In the genomic region with DNA sequence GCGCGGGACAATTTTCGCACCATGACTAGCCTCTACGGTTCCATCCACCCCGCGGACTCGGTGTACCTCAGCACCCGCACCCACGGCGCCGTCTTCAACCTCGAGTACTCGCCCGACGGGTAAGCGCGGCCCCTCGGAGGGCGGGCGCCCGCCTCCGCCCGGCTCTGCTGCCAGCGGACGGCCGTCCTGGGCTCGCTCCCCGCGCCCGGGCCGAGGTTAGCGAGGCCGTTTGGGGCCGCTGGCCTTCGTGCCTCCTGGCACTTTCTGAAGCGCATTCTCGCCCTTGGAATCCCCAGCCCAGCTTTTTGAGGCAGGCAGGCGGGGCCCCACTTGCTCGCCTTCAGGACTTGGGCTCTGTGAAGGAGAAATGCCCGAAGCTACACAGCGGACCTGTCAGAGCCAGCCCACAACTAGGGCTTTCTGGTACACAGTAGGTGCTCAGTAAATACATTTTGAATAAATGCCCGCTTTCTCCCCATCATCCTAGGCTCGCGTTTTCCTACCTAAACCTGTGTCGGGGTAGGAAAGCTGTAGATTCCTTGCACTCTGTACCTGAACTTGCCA, we compare ENCODE assay signal across 9 cellular contexts. TPM values are rescaled to one million over a fixed set of nuclear protein-coding genes. Genes with fewer than 3 reads are reported as not detected.
DNase-seq lines count a peak whose midpoint lies in the region; ATAC-seq, FAIRE-seq and TF ChIP-seq lines count a peak whose summit lies in the region.
"Had no signal": no experiment of that assay in that cellular context is flagged by ENCODE, and none has a peak within 500 bp of the region (broad histone marks: within the 10 kb centered on the region; RNA-seq: fewer than 3 reads in every experiment).

No MANE protein-coding gene starts in this region.

- peak overlapping the region; percentile 93 for H3K4me2 ChIP-seq in OCI-LY1 (ENCODE audit: low read length)
- H3K4me2 ChIP-seq in K562 (ENCODE audit: insufficient read depth, low read length) = peak overlapping the region; percentile 99

- no peaks in the 10 kb centered on the region for H3K9me3 ChIP-seq in OCI-LY1 (ENCODE audit: low read length)
- H3K9me3 ChIP-seq in K562 (replicated peaks; ENCODE audit: control insufficient read depth, insufficient read depth, low read depth, low read length) = no peaks in the 10 kb centered on the region

- H3F3A ChIP-seq in OCI-LY1 (ENCODE audit: insufficient read depth, low read length) = no peaks in the 10 kb centered on the region

- H2AFZ ChIP-seq in OCI-LY1 (ENCODE audit: low read length) (no peak overlapping the region), K562 (ENCODE audit: low read depth, low read length) (peak overlapping the region; percentile 99)

- ATAC-seq in HG02798 (IDR thresholded peaks at IDR 0.05; ENCODE audit: poor library complexity, unreplicated experiment) (peak; percentile 41), K562 (peak; percentile 68)

- H3K9me1 ChIP-seq in K562 (ENCODE audit: control insufficient read depth, insufficient read depth, low read length) = no peaks in the 10 kb centered on the region

- H3K79me2 ChIP-seq in OCI-LY1 (ENCODE audit: insufficient read depth, low read length) (peaks cover 32% of the 10 kb centered on the region), K562 (ENCODE audit: control insufficient read depth, insufficient read depth, low read length) (peaks cover 69% of the 10 kb centered on the region)

- no peak for TF ChIP-seq RAD21 in K562 (CRISPR knock-in tag; conservative IDR thresholded peaks at IDR 0.05 in 1 of 2, IDR thresholded peaks at IDR 0.05 in 1 of 2)

- H3K27ac ChIP-seq in OCI-LY1 (ENCODE audit: low read depth, low read length, poor library complexity, severe bottlenecking) (peak overlapping the region; percentile 16), K562 (ENCODE audit: extremely low read depth, low read depth, low read length) (peak overlapping the region; percentile 85)

- H3K9me2 ChIP-seq in OCI-LY1 (ENCODE audit: low read depth, low read length) = no peaks in the 10 kb centered on the region

- CTCF ChIA-PET in K562 (lab: Yijun Ruan, JAX; ENCODE audit: low intra/inter-chr PET ratio) = interaction anchor here (0.6 kb wide), 1 partner anchor 33 kb away, joined by 3 read pairs; no protein-coding TSS in a partner anchor

- DNase-seq in DMS 273 (lab: John Stamatoyannopoulos, UW; ENCODE audit: unreplicated experiment) (peak; percentile 69), DMS 273 treated with DMSO at 0.1 percent for 48 hours (lab: John Stamatoyannopoulos, UW) (no peak), K562 (ENCODE audit: extremely low read depth in 1 of 4, low spot score in 3 of 4) (peak; percentile 42 to 52 (median 44)), kidney epithelial cell (ENCODE audit: low read depth) (no peak), dedifferentiated amniotic fluid mesenchymal stem cell (ENCODE audit: extremely low spot score) (no peak)
- peak; percentile 14 to 26 for DNase-seq in stimulated activated CD4-positive, alpha-beta T cell treated with anti-CD3 and anti-CD28 coated beads, Interleukin-4, amount 100 ng/mL, for 48 hours (ENCODE audit: low read depth in 2 of 2)

- 2% methylated on average over 38 of the region's 45 CpGs for WGBS in K562 (ENCODE audit: insufficient coverage, low coverage, missing lambda C conversion rate)

- in situ Hi-C loops in K562 (cut with MboI) = no loop called here

- no peak for TF ChIP-seq EP300 in K562 (IDR thresholded peaks at IDR 0.05; ENCODE audit: low read length)

- BruUV-seq in K562 (replicated peaks; lab: Mats Ljungman, UMichigan) = no TSS peak

- peaks cover 11% of the 10 kb centered on the region; the same call in 1 of the 2 replicates for H3K36me3 ChIP-seq in OCI-LY1 (ENCODE audit: insufficient read depth, low read length)
- H3K36me3 ChIP-seq in K562 (ENCODE audit: control insufficient read depth, insufficient read depth, low read length) = peaks cover 15% of the 10 kb centered on the region; the same call in 1 of the 3 replicates
- no peaks in the 10 kb centered on the region for H3K36me3 ChIP-seq in kidney epithelial cell (ENCODE audit: control insufficient read depth, insufficient read depth, low read length)

- TF ChIP-seq POLR2A in K562 (conservative IDR thresholded peaks at IDR 0.05) = no peak

- POLR2A ChIA-PET in K562 (lab: Yijun Ruan, JAX) = interaction anchor here (0.5 to 2.0 kb wide), 9 partner anchors 8 to 209 kb away, joined by 3 to 14 read pairs (median 3); a partner anchor contains a TSS

- peaks cover 24% of the 10 kb centered on the region for H3K4me1 ChIP-seq in OCI-LY1 (ENCODE audit: insufficient read depth, low read length, severe bottlenecking)
- H3K4me1 ChIP-seq in K562 (replicated peaks in 1 of 2; ENCODE audit: control insufficient read depth in 2 of 2, insufficient read depth in 2 of 2, low read length in 2 of 2) = peaks cover 8 to 17% of the 10 kb centered on the region in 2 experiments; a peak in 4 of 5 replicates

- H3K9ac ChIP-seq in OCI-LY1 (ENCODE audit: low read length) (peak overlapping the region; percentile 80), K562 (ENCODE audit: insufficient read depth in 1 of 2, low read depth in 2 of 2, low read length in 2 of 2) (peak overlapping the region; percentile 93 to 99)

- H3K27me3 ChIP-seq in OCI-LY1 (ENCODE audit: insufficient read depth, low read length) (no peaks in the 10 kb centered on the region), K562 (ENCODE audit: control insufficient read depth in 2 of 2, insufficient read depth in 2 of 2, low read length in 2 of 2) (no peaks in the 10 kb centered on the region), kidney epithelial cell (ENCODE audit: control insufficient read depth, insufficient read depth, low read length) (no peaks in the 10 kb centered on the region)

- TF ChIP-seq CTCF in OCI-LY1 (IDR thresholded peaks at IDR 0.05; ENCODE audit: low read length) = no peak
- no peak for TF ChIP-seq CTCF in K562 (IDR thresholded peaks at IDR 0.05 in 2 of 3, conservative IDR thresholded peaks at IDR 0.05 in 1 of 3; ENCODE audit: insufficient read depth in 2 of 3, low read depth in 1 of 3, low read length in 3 of 3)
- TF ChIP-seq CTCF in kidney epithelial cell (IDR thresholded peaks at IDR 0.05; ENCODE audit: insufficient read depth, low read length, poor library complexity, severe bottlenecking) = no peak

- FAIRE-seq in K562 (lab: Jason Lieb, UNC) = no peak
- FAIRE-seq: A204.1 had no signal

- peak overlapping the region; percentile 81 for H3K4me3 ChIP-seq in OCI-LY1 (ENCODE audit: low read depth, low read length, poor library complexity, severe bottlenecking)
- peak overlapping the region; percentile 92 for H3K4me3 ChIP-seq in K562
- peak overlapping the region; percentile 88 for H3K4me3 ChIP-seq in kidney epithelial cell (ENCODE audit: low read depth, low read length)

- no peaks in the 10 kb centered on the region for H4K20me1 ChIP-seq in OCI-LY1 (ENCODE audit: insufficient read depth, low read length)
- 0 out of 2 replicates have a peak, but pooled peaks cover 5% of the 10 kb centered on the region for H4K20me1 ChIP-seq in K562 (replicated peaks; ENCODE audit: control insufficient read depth, insufficient read depth, low read length)

- intact Hi-C loops in K562 (cut with micrococcal nuclease) = loop anchor here (5.0 kb wide), 2 partner anchors 41 to 101 kb away; a partner anchor contains a TSS

RNA-seq across cellular contexts. Expression of a gene that starts 0.8 kb away (rescaled TPM):
- 24.3 and 38.6 TPM in 2 replicates for total RNA-seq in K562 (2011; cell fraction: chromatin; rRNA removed; ENCODE audit: low replicate concordance)
- 17.5 and 24.1 TPM in 2 replicates for total RNA-seq in K562 (2011; cell fraction: nucleolus; rRNA removed)
- 29.1 and 45.7 TPM in 2 replicates for total RNA-seq in K562 (2011; cell fraction: nucleoplasm; rRNA removed)
- total RNA-seq in K562 (2014; rRNA removed) (9.4 and 12.5 TPM in 2 replicates), K562 (2014; rRNA removed; fragmentation: Illumina TruSeq; extraction: Trizol) (18.8 and 21.0 TPM in 2 replicates), K562 (2015; rRNA removed; fragmentation: Illumina TruSeq; extraction: Trizol) (16.5 and 16.9 TPM in 2 replicates), K562 (2021) (21.1 and 21.4 TPM in 2 replicates), kidney epithelial cell (20.7 and 21.6 TPM in 2 replicates)
- polyA plus RNA-seq in K562 (2011; rRNA removed) (40.1 and 52.5 TPM in 2 replicates), K562 (2014; fragmentation: Illumina TruSeq; extraction: Trizol) (19.6 and 20.4 TPM in 2 replicates), K562 (2014; fragmentation: Nextera tagmentation; extraction: Ambion mirVana) (1 to 10 TPM; 6.8 to 7.4 TPM), K562 (2014; rRNA removed) (12.5 and 18.9 TPM in 2 replicates)
- 15.5 and 24.1 TPM in 2 replicates for polyA plus RNA-seq in K562 (2011; cell fraction: cytosol; rRNA removed)
- 22.8 and 31.0 TPM in 2 replicates for polyA plus RNA-seq in K562 (2011; cell fraction: nucleus; rRNA removed)
- polyA plus RNA-seq in K562 (2012) = 16.4 and 18.8 TPM in 2 replicates
- 81.9 and 89.5 TPM in 2 replicates for polyA minus RNA-seq in K562 (2011; rRNA and poly(A)+ RNA removed)
- polyA minus RNA-seq in K562 (2011; cell fraction: cytosol; rRNA and poly(A)+ RNA removed) = 22.8 and 24.7 TPM in 2 replicates
- 18.2 and 30.4 TPM in 2 replicates for polyA minus RNA-seq in K562 (2011; cell fraction: nucleus; rRNA and poly(A)+ RNA removed)

RNA-seq across cellular contexts. Expression of a gene that starts 16.5 kb away (rescaled TPM):
- 91.8 and 156 TPM in 2 replicates for total RNA-seq in K562 (2011; cell fraction: chromatin; rRNA removed; ENCODE audit: low replicate concordance)
- 73.7 and 92.2 TPM in 2 replicates for total RNA-seq in K562 (2011; cell fraction: nucleolus; rRNA removed)
- 73.4 and 120 TPM in 2 replicates for total RNA-seq in K562 (2011; cell fraction: nucleoplasm; rRNA removed)
- total RNA-seq in K562 (2014; rRNA removed) = 166 and 209 TPM in 2 replicates
- 130 and 137 TPM in 2 replicates for total RNA-seq in K562 (2014; rRNA removed; fragmentation: Illumina TruSeq; extraction: Trizol)
- total RNA-seq in K562 (2015; rRNA removed; fragmentation: Illumina TruSeq; extraction: Trizol) = 112 and 114 TPM in 2 replicates
- total RNA-seq in K562 (2021) = 146 and 151 TPM in 2 replicates
- 50.1 and 85.4 TPM in 2 replicates for polyA plus RNA-seq in K562 (2011; rRNA removed)
- 45.0 and 109 TPM in 2 replicates for polyA plus RNA-seq in K562 (2011; cell fraction: cytosol; rRNA removed)
- polyA plus RNA-seq in K562 (2011; cell fraction: nucleus; rRNA removed) = 35.9 and 39.2 TPM in 2 replicates
- 45.6 and 99.5 TPM in 2 replicates for polyA plus RNA-seq in K562 (2012)
- 79.3 and 90.4 TPM in 2 replicates for polyA plus RNA-seq in K562 (2014; fragmentation: Illumina TruSeq; extraction: Trizol)
- polyA plus RNA-seq in K562 (2014; fragmentation: Nextera tagmentation; extraction: Ambion mirVana) = 10 to 100 TPM; 18.5 to 29.6 TPM
- 215 and 266 TPM in 2 replicates for polyA plus RNA-seq in K562 (2014; rRNA removed)
- polyA minus RNA-seq in K562 (2011; rRNA and poly(A)+ RNA removed) = 93.7 and 121 TPM in 2 replicates
- 28.9 and 39.3 TPM in 2 replicates for polyA minus RNA-seq in K562 (2011; cell fraction: cytosol; rRNA and poly(A)+ RNA removed)
- polyA minus RNA-seq in K562 (2011; cell fraction: nucleus; rRNA and poly(A)+ RNA removed) = 126 and 166 TPM in 2 replicates
- total RNA-seq in kidney epithelial cell = 27.6 and 50.4 TPM in 2 replicates

RNA-seq across cellular contexts. Expression of a gene that starts 47.8 kb away (rescaled TPM):
- total RNA-seq in K562 (2011; cell fraction: chromatin; rRNA removed; ENCODE audit: low replicate concordance) = 16.3 and 23.4 TPM in 2 replicates
- total RNA-seq in K562 (2011; cell fraction: nucleolus; rRNA removed) = 10.7 and 11.2 TPM in 2 replicates
- 13.5 and 20.9 TPM in 2 replicates for total RNA-seq in K562 (2011; cell fraction: nucleoplasm; rRNA removed)
- total RNA-seq in K562 (2014; rRNA removed) (2.9 and 5.5 TPM in 2 replicates), K562 (2014; rRNA removed; fragmentation: Illumina TruSeq; extraction: Trizol) (7.4 and 8.7 TPM in 2 replicates), K562 (2015; rRNA removed; fragmentation: Illumina TruSeq; extraction: Trizol) (5.8 and 6.3 TPM in 2 replicates), K562 (2021) (5.7 and 6.4 TPM in 2 replicates), kidney epithelial cell (3.5 and 4.2 TPM in 2 replicates)
- polyA plus RNA-seq in K562 (2011; rRNA removed) (6.9 and 7.7 TPM in 2 replicates), K562 (2014; fragmentation: Illumina TruSeq; extraction: Trizol) (11.5 and 13.4 TPM in 2 replicates), K562 (2014; fragmentation: Nextera tagmentation; extraction: Ambion mirVana) (10 to 100 TPM in 1 of 2 experiments, 1 to 10 TPM in 1; 7.0 to 10.4 TPM), K562 (2014; rRNA removed) (8.0 and 9.3 TPM in 2 replicates)
- 1.6 and 4.1 TPM in 2 replicates for polyA plus RNA-seq in K562 (2011; cell fraction: cytosol; rRNA removed)
- 9.2 and 10.5 TPM in 2 replicates for polyA plus RNA-seq in K562 (2011; cell fraction: nucleus; rRNA removed)
- 8.7 and 10.4 TPM in 2 replicates for polyA plus RNA-seq in K562 (2012)
- polyA minus RNA-seq in K562 (2011; rRNA and poly(A)+ RNA removed) = 6.5 and 7.7 TPM in 2 replicates
- 2.4 and 4.7 TPM in 2 replicates for polyA minus RNA-seq in K562 (2011; cell fraction: cytosol; rRNA and poly(A)+ RNA removed)
- polyA minus RNA-seq in K562 (2011; cell fraction: nucleus; rRNA and poly(A)+ RNA removed) = 5.9 and 6.3 TPM in 2 replicates

Comparison
In these comparisons a context has a peak if more than half of its experiments do, and no peak if none do; other contexts are left out.
1. DNase-seq: peak in DMS 273 (single experiment), K562 (4 of 4) and stimulated activated CD4-positive, alpha-beta T cell treated with anti-CD3 and anti-CD28 coated beads, Interleukin-4, amount 100 ng/mL, for 48 hours (2 of 2); none in DMS 273 treated with DMSO at 0.1 percent for 48 hours (single experiment), kidney epithelial cell (single experiment) and dedifferentiated amniotic fluid mesenchymal stem cell (single experiment).
2. Peak in every context shown above with its lines, with median percentiles within 50 percentile points of each other: H3K4me3 ChIP-seq.